In genomic region chr14:74400919-74401503, GRCh38 we compare ENCODE assay signal across 8 cellular contexts. TPM values are rescaled to one million over a fixed set of nuclear protein-coding genes. Genes with fewer than 3 reads are reported as not detected.
DNase-seq lines count a peak whose midpoint lies in the region; ATAC-seq and TF ChIP-seq lines count a peak whose summit lies in the region.

No MANE protein-coding gene starts in this region.

- H3K4me1 Mint-ChIP-seq in activated CD8-positive, alpha-beta T cell treated with anti-CD3 and anti-CD28 coated beads for 36 hours (ENCODE audit: low read depth): peaks cover 15% of the 10 kb centered on the region
- peaks cover 13 to 31% (median 24%) of the 10 kb centered on the region in 7 donors for H3K4me1 Mint-ChIP-seq in naive thymus-derived CD4-positive, alpha-beta T cell
- peaks cover 9% of the 10 kb centered on the region; the same call in 1 of the 2 replicates for H3K4me1 Mint-ChIP-seq in HFFc6 (ENCODE audit: low read depth)

- H3K4me3 Mint-ChIP-seq in activated CD8-positive, alpha-beta T cell treated with anti-CD3 and anti-CD28 coated beads for 36 hours: peak overlapping the region; percentile 51
- peak overlapping the region; percentile 66 to 85 (median 74) for H3K4me3 Mint-ChIP-seq in naive thymus-derived CD4-positive, alpha-beta T cell
- no peak overlapping the region for H3K4me3 Mint-ChIP-seq in HFFc6

- peaks cover 11% of the 10 kb centered on the region for H3K4me1 ChIP-seq in DND-41 (ENCODE audit: insufficient read depth, low read length)
- peaks cover 14 to 25% of the 10 kb centered on the region in 2 donors for H3K4me1 ChIP-seq in naive thymus-derived CD4-positive, alpha-beta T cell (ENCODE audit: control insufficient read depth in 2 of 2, insufficient read depth in 2 of 2, low read length in 2 of 2)

- H3K4me3 ChIP-seq in DND-41 (ENCODE audit: low read depth in 1 of 2, low read length in 2 of 2): no peak overlapping the region
- peak overlapping the region; percentile 50 for H3K4me3 ChIP-seq in naive thymus-derived CD4-positive, alpha-beta T cell (ENCODE audit: low read length)

- intact Hi-C loops in activated CD8-positive, alpha-beta T cell treated with anti-CD3 and anti-CD28 coated beads for 36 hours (cut with micrococcal nuclease): no loop called here
- intact Hi-C loops in naive thymus-derived CD4-positive, alpha-beta T cell (cut with micrococcal nuclease): loop anchor here (2.0 kb wide), 1 partner anchor 92 kb away; the partner anchor contains the start of genes ISCA2 (in 2 of the 2) and NPC2 (in 2 of the 2)

- peaks cover 5% of the 10 kb centered on the region for H3K27me3 ChIP-seq in DND-41 (ENCODE audit: insufficient read depth, low read length, poor library complexity)
- H3K27me3 ChIP-seq in naive thymus-derived CD4-positive, alpha-beta T cell (ENCODE audit: control insufficient read depth in 2 of 2, insufficient read depth in 2 of 2, low read length in 2 of 2): no peaks in the 10 kb centered on the region

- H3K9me3 Mint-ChIP-seq in activated CD8-positive, alpha-beta T cell treated with anti-CD3 and anti-CD28 coated beads for 36 hours: no peaks in the 10 kb centered on the region
- no peaks in the 10 kb centered on the region for H3K9me3 Mint-ChIP-seq in naive thymus-derived CD4-positive, alpha-beta T cell
- no peaks in the 10 kb centered on the region for H3K9me3 Mint-ChIP-seq in HFFc6

- no peak overlapping the region for H3K9ac ChIP-seq in DND-41 (ENCODE audit: low read depth, low read length)

- POLR2A ChIA-PET in activated CD8-positive, alpha-beta T cell treated with anti-CD3 and anti-CD28 coated beads for 36 hours (lab: Charles Lee): no interaction called here
- POLR2A ChIA-PET in naive thymus-derived CD4-positive, alpha-beta T cell (lab: Charles Lee): interaction anchor here (0.5 kb wide), 1 partner anchor 309 kb away, joined by 3 read pairs; no protein-coding TSS in a partner anchor

- H3K27ac ChIP-seq in DND-41 (ENCODE audit: low read length): no peak overlapping the region
- peak overlapping the region; percentile 55 for H3K27ac ChIP-seq in naive thymus-derived CD4-positive, alpha-beta T cell (ENCODE audit: low read depth, low read length)

- CTCF ChIA-PET in activated CD8-positive, alpha-beta T cell treated with anti-CD3 and anti-CD28 coated beads for 36 hours (lab: Charles Lee): interaction anchor here (0.5 kb wide), 1 partner anchor 18 kb away, joined by 3 read pairs; no protein-coding TSS in a partner anchor
- CTCF ChIA-PET in naive thymus-derived CD4-positive, alpha-beta T cell (lab: Charles Lee): interaction anchor here (1.0 kb wide), 1 partner anchor 208 kb away, joined by 3 read pairs; no protein-coding TSS in a partner anchor

- H3K36me3 ChIP-seq in DND-41 (ENCODE audit: insufficient read depth, low read length): no peaks in the 10 kb centered on the region
- no peaks in the 10 kb centered on the region for H3K36me3 ChIP-seq in naive thymus-derived CD4-positive, alpha-beta T cell (ENCODE audit: control insufficient read depth in 2 of 3, insufficient read depth in 3 of 3, low read length in 3 of 3)

- H3K27ac Mint-ChIP-seq in activated CD8-positive, alpha-beta T cell treated with anti-CD3 and anti-CD28 coated beads for 36 hours: peak overlapping the region; percentile 80
- peak overlapping the region in 8 of 9 donors; percentile 33 to 88 (median 74) for H3K27ac Mint-ChIP-seq in naive thymus-derived CD4-positive, alpha-beta T cell
- no peak overlapping the region for H3K27ac Mint-ChIP-seq in HFFc6

- H3K79me2 ChIP-seq in DND-41 (ENCODE audit: insufficient read depth, low read length): no peaks in the 10 kb centered on the region

- H3K4me2 ChIP-seq in DND-41 (ENCODE audit: insufficient read depth, low read length): peak overlapping the region; percentile 54; the same call in 1 of the 2 replicates

- ATAC-seq in DND-41 (ENCODE audit: insufficient read depth, low read depth) (0 out of 3 replicates have a peak, but pooled peaks have one; percentile 6), GM21619 (IDR thresholded peaks at IDR 0.05; ENCODE audit: unreplicated experiment) (peak; percentile 11), HG02610 (IDR thresholded peaks at IDR 0.05; ENCODE audit: unreplicated experiment) (no peak), GM19023 (IDR thresholded peaks at IDR 0.05; ENCODE audit: unreplicated experiment) (no peak)
- peak; percentile 11 for ATAC-seq in activated CD8-positive, alpha-beta T cell treated with anti-CD3 and anti-CD28 coated beads for 36 hours
- no peak for ATAC-seq in naive thymus-derived CD4-positive, alpha-beta T cell

- H4K20me1 ChIP-seq in DND-41 (ENCODE audit: insufficient read depth, low read length): no peaks in the 10 kb centered on the region; the same call in 1 of the 2 replicates

- no peak for TF ChIP-seq CTCF in DND-41 (IDR thresholded peaks at IDR 0.05; ENCODE audit: borderline replicate concordance, extremely low read depth, low read length, poor library complexity, severe bottlenecking)
- TF ChIP-seq CTCF in activated CD8-positive, alpha-beta T cell treated with anti-CD3 and anti-CD28 coated beads for 36 hours (IDR thresholded peaks at IDR 0.05): no peak
- TF ChIP-seq CTCF in HFFc6 (IDR thresholded peaks at IDR 0.05): no peak

- no peaks in the 10 kb centered on the region for H3K36me3 Mint-ChIP-seq in activated CD8-positive, alpha-beta T cell treated with anti-CD3 and anti-CD28 coated beads for 36 hours (ENCODE audit: low read depth)
- no peaks in the 10 kb centered on the region for H3K36me3 Mint-ChIP-seq in naive thymus-derived CD4-positive, alpha-beta T cell
- no peaks in the 10 kb centered on the region for H3K36me3 Mint-ChIP-seq in HFFc6 (ENCODE audit: low read depth)

- no peaks in the 10 kb centered on the region for H3K9me3 ChIP-seq in DND-41 (ENCODE audit: insufficient read depth, low read length, severe bottlenecking)
- no peaks in the 10 kb centered on the region for H3K9me3 ChIP-seq in naive thymus-derived CD4-positive, alpha-beta T cell (ENCODE audit: control insufficient read depth in 2 of 3, low read length in 3 of 3)

- DNase-seq in DND-41: no peak
- DNase-seq in activated CD8-positive, alpha-beta T cell treated with anti-CD3 and anti-CD28 coated beads for 36 hours: peak; percentile 7
- DNase-seq in naive thymus-derived CD4-positive, alpha-beta T cell: no peak
- no peak for DNase-seq in retina
- DNase-seq in HFFc6: no peak

- peak overlapping the region; percentile 58 for H2AFZ ChIP-seq in DND-41 (ENCODE audit: low read depth, low read length)

- no peaks in the 10 kb centered on the region for H3K27me3 Mint-ChIP-seq in activated CD8-positive, alpha-beta T cell treated with anti-CD3 and anti-CD28 coated beads for 36 hours
- H3K27me3 Mint-ChIP-seq in naive thymus-derived CD4-positive, alpha-beta T cell: peaks cover 0 to 19% (median 3%) of the 10 kb centered on the region in 5 donors
- peaks cover 68% of the 10 kb centered on the region for H3K27me3 Mint-ChIP-seq in HFFc6 (ENCODE audit: insufficient read depth)

RNA-seq across cellular contexts. Expression of gene SYNDIG1L, which starts 25.0 kb away (rescaled TPM):
- total RNA-seq in activated CD8-positive, alpha-beta T cell treated with anti-CD3 and anti-CD28 coated beads for 36 hours: not detected
- total RNA-seq in naive thymus-derived CD4-positive, alpha-beta T cell: under 1 TPM in 1 of 5 experiments, not detected in 4; 0.16 TPM
- not detected for polyA plus RNA-seq in naive thymus-derived CD4-positive, alpha-beta T cell
- total RNA-seq in HFFc6 (2021; fragmentation: NEBNext Ultra II Directional; extraction: Animal tissue kit (Norgen Biotek cat#: 25700)): not detected

RNA-seq across cellular contexts. Expression of gene VRTN, which starts 52.7 kb away (rescaled TPM):
- total RNA-seq in activated CD8-positive, alpha-beta T cell treated with anti-CD3 and anti-CD28 coated beads for 36 hours: not detected
- total RNA-seq in naive thymus-derived CD4-positive, alpha-beta T cell: not detected
- not detected for polyA plus RNA-seq in naive thymus-derived CD4-positive, alpha-beta T cell
- not detected for total RNA-seq in HFFc6 (2021; fragmentation: NEBNext Ultra II Directional; extraction: Animal tissue kit (Norgen Biotek cat#: 25700))

Comparison
In these comparisons a context has a peak if more than half of its experiments do, and no peak if none do; other contexts are left out.
1. ATAC-seq: peak in DND-41 (single experiment), GM21619 (single experiment) and activated CD8-positive, alpha-beta T cell treated with anti-CD3 and anti-CD28 coated beads for 36 hours (single experiment); none in naive thymus-derived CD4-positive, alpha-beta T cell (single experiment), HG02610 (single experiment) and GM19023 (single experiment).